19 cellular contexts compared by ENCODE assay signal in genomic region chr18:13440277-13441248, GRCh38.
DNase-seq lines count a peak whose midpoint lies in the region; ATAC-seq, FAIRE-seq and TF ChIP-seq lines count a peak whose summit lies in the region.
"Had no signal": no experiment of that assay in that cellular context is flagged by ENCODE, and none has a peak within 500 bp of the region (broad histone marks: within the 10 kb centered on the region; RNA-seq: fewer than 3 reads in every experiment).

No MANE protein-coding gene starts in this region.

- intact Hi-C loops in IMR-90 (cut with micrococcal nuclease), result no loop called here
- intact Hi-C loops in activated T-helper 1 cell treated with anti-CD3 and anti-CD28 coated beads, Interleukin-12 subunit alpha, Interleukin-12 subunit beta, Interleukin-2, Interleukin-4 antibody, amounts not matched to agents 30 ng/mL and 10 ng/mL and 1 ng/mL, durations not matched to agents 14 hours and 24 hours and 36 hours (cut with micrococcal nuclease), result no loop called here

- peaks cover 3% of the 10 kb centered on the region; the same call in 1 of the 2 replicates for H4K20me1 ChIP-seq in SK-N-SH (ENCODE audit: insufficient read depth)
- no peaks in the 10 kb centered on the region for H4K20me1 ChIP-seq in IMR-90 (ENCODE audit: insufficient read depth, low read length)

- dilution Hi-C loops in IMR-90 (cut with HindIII; ENCODE audit: low sequenced_read_pairs, unreplicated experiment), result no loop called here

- no peaks in the 10 kb centered on the region for H3K27me3 Mint-ChIP-seq in activated T-helper 1 cell treated with anti-CD3 and anti-CD28 coated beads, Interleukin-12 subunit alpha, Interleukin-12 subunit beta, Interleukin-2, Interleukin-4 antibody, amounts not matched to agents 30 ng/mL and 10 ng/mL and 1 ng/mL, durations not matched to agents 14 hours and 24 hours and 36 hours (ENCODE audit: insufficient read depth)

- DNase-seq in SK-N-SH (no peak), IMR-90 (no peak), retinal pigment epithelial cell (ENCODE audit: low read depth) (no peak), epidermal melanocyte (ENCODE audit: insufficient read length, low spot score) (no peak), frontal cortex (ENCODE audit: low spot score in 2 of 2) (no peak)
- no peak for DNase-seq in activated T-helper 1 cell treated with anti-CD3 and anti-CD28 coated beads, Interleukin-12 subunit alpha, Interleukin-12 subunit beta, Interleukin-2, Interleukin-4 antibody, amounts not matched to agents 30 ng/mL and 10 ng/mL and 1 ng/mL, durations not matched to agents 14 hours and 24 hours and 36 hours (ENCODE audit: low spot score)
- DNase-seq: activated CD8-positive, alpha-beta memory T cell treated with anti-CD3 and anti-CD28 coated beads for 24 hours; activated gamma-delta T cell; cortex of kidney; NCI-H1436 treated with DMSO at 0.1 percent for 48 hours; Peyer's patch; stimulated activated naive CD4-positive, alpha-beta T cell treated with Interleukin-2 at 50 U/mL for 16 hours; upper lobe of left lung had no signal

- H3K9ac ChIP-seq in SK-N-SH, result no peak overlapping the region
- no peak overlapping the region for H3K9ac ChIP-seq in IMR-90 (ENCODE audit: low read depth, low read length)
- H3K9ac ChIP-seq: KMS-11 had no signal

- no peak overlapping the region for H2BK5ac ChIP-seq in IMR-90 (ENCODE audit: low read depth, low read length, poor library complexity, severe bottlenecking)

- H2BK20ac ChIP-seq in IMR-90 (ENCODE audit: low read depth, low read length), result no peak overlapping the region

- H2AK9ac ChIP-seq in IMR-90 (replicated peaks; ENCODE audit: low read depth, low read length, poor library complexity), result peak overlapping the region; percentile 18

- H3K27me3 ChIP-seq in SK-N-SH (ENCODE audit: insufficient read depth), result no peaks in the 10 kb centered on the region
- H3K27me3 ChIP-seq in IMR-90 (ENCODE audit: control insufficient read depth, insufficient read depth, low read length), result peaks cover 4% of the 10 kb centered on the region
- H3K27me3 ChIP-seq: Peyer's patch, upper lobe of left lung had no signal

- no peaks in the 10 kb centered on the region for H3K9me2 ChIP-seq in SK-N-SH

- no peaks in the 10 kb centered on the region for H3K36me3 ChIP-seq in SK-N-SH (replicated peaks in 1 of 2; ENCODE audit: control insufficient read depth in 1 of 2, insufficient read depth in 2 of 2, low read length in 1 of 2)
- H3K36me3 ChIP-seq in IMR-90 (ENCODE audit: control insufficient read depth, insufficient read depth, low read length), result no peaks in the 10 kb centered on the region
- H3K36me3 ChIP-seq: upper lobe of left lung had no signal

- H2AK5ac ChIP-seq in IMR-90 (ENCODE audit: low read depth, low read length), result no peak overlapping the region

- H3K36me3 Mint-ChIP-seq in activated T-helper 1 cell treated with anti-CD3 and anti-CD28 coated beads, Interleukin-12 subunit alpha, Interleukin-12 subunit beta, Interleukin-2, Interleukin-4 antibody, amounts not matched to agents 30 ng/mL and 10 ng/mL and 1 ng/mL, durations not matched to agents 14 hours and 24 hours and 36 hours (ENCODE audit: low read depth), result no peaks in the 10 kb centered on the region

- in situ Hi-C loops in IMR-90 (cut with MboI; ENCODE audit: low sequenced_read_pairs), result no loop called here

- peaks cover 0 to 32% of the 10 kb centered on the region in 2 experiments; a peak in 2 of 4 replicates for H3K4me1 ChIP-seq in SK-N-SH (ENCODE audit: control insufficient read depth in 1 of 2, insufficient read depth in 2 of 2, low read depth in 1 of 2, low read length in 1 of 2)
- H3K4me1 ChIP-seq in IMR-90 (ENCODE audit: control insufficient read depth, insufficient read depth, low read length), result no peaks in the 10 kb centered on the region
- H3K4me1 ChIP-seq: Peyer's patch had no signal

- H3K79me2 ChIP-seq in SK-N-SH (ENCODE audit: insufficient read depth), result no peaks in the 10 kb centered on the region

- ATAC-seq in SK-N-SH treated with all-trans-retinoic acid at 6 μM for 48 hours (no peak), IMR-90 (ENCODE audit: low read depth) (no peak), HG03095 (IDR thresholded peaks at IDR 0.05; ENCODE audit: unreplicated experiment) (no peak)
- ATAC-seq: GM12878 had no signal

- H3K18ac ChIP-seq in IMR-90 (ENCODE audit: low read depth, low read length), result no peak overlapping the region

- no peak overlapping the region for H3K4me2 ChIP-seq in SK-N-SH
- no peak overlapping the region for H3K4me2 ChIP-seq in IMR-90 (ENCODE audit: low read depth, low read length)
- H3K4me2 ChIP-seq: KMS-11 had no signal

- no peak overlapping the region for H3K14ac ChIP-seq in IMR-90 (replicated peaks; ENCODE audit: low read depth, low read length)

- no peak for TF ChIP-seq POLR2A in IMR-90 (IDR thresholded peaks at IDR 0.05; ENCODE audit: low read depth, low read length)

- CTCF ChIA-PET in SK-N-SH (lab: Yijun Ruan, JAX) (interaction anchor here (1.1 to 1.4 kb wide), 3 partner anchors 9 to 40 kb away, joined by 3 read pairs; no protein-coding TSS in a partner anchor), IMR-90 (lab: Yijun Ruan, JAX) (no interaction called here)

- no peak overlapping the region for H4K5ac ChIP-seq in IMR-90 (ENCODE audit: low read depth, low read length)

- H4K91ac ChIP-seq in IMR-90 (ENCODE audit: insufficient read depth, low read depth, low read length), result no peak overlapping the region

- H3K27ac Mint-ChIP-seq in activated T-helper 1 cell treated with anti-CD3 and anti-CD28 coated beads, Interleukin-12 subunit alpha, Interleukin-12 subunit beta, Interleukin-2, Interleukin-4 antibody, amounts not matched to agents 30 ng/mL and 10 ng/mL and 1 ng/mL, durations not matched to agents 14 hours and 24 hours and 36 hours, result peak overlapping the region; percentile 40

- no peak overlapping the region for H2BK15ac ChIP-seq in IMR-90 (ENCODE audit: low read depth, low read length)

- peaks cover 77% of the 10 kb centered on the region for H3K4me1 Mint-ChIP-seq in activated T-helper 1 cell treated with anti-CD3 and anti-CD28 coated beads, Interleukin-12 subunit alpha, Interleukin-12 subunit beta, Interleukin-2, Interleukin-4 antibody, amounts not matched to agents 30 ng/mL and 10 ng/mL and 1 ng/mL, durations not matched to agents 14 hours and 24 hours and 36 hours (ENCODE audit: low read depth)

- peak; percentile 29 for TF ChIP-seq CTCF in SK-N-SH (IDR thresholded peaks at IDR 0.05)
- no peak for TF ChIP-seq CTCF in IMR-90 (conservative IDR thresholded peaks at IDR 0.05; ENCODE audit: low read depth, low read length)
- peak; percentile 21 for TF ChIP-seq CTCF in retinal pigment epithelial cell (conservative IDR thresholded peaks at IDR 0.05; ENCODE audit: low read depth, low read length)

- no peak overlapping the region for H2AFZ ChIP-seq in SK-N-SH (ENCODE audit: low read depth)
- no peak overlapping the region for H2AFZ ChIP-seq in IMR-90 (replicated peaks; ENCODE audit: low read length, poor library complexity)

- no peak overlapping the region for H4K8ac ChIP-seq in IMR-90 (ENCODE audit: low read depth in 2 of 2, low read length in 2 of 2)

- no peak overlapping the region for H3K23ac ChIP-seq in IMR-90 (ENCODE audit: low read depth, low read length)

- TF ChIP-seq RAD21 in SK-N-SH (IDR thresholded peaks at IDR 0.05; ENCODE audit: low read length), result no peak
- no peak for TF ChIP-seq RAD21 in IMR-90 (IDR thresholded peaks at IDR 0.05; ENCODE audit: low read length)

- H3K79me1 ChIP-seq in IMR-90 (ENCODE audit: low read depth in 1 of 2, low read length in 2 of 2), result no peaks in the 10 kb centered on the region

- no peaks in the 10 kb centered on the region; the same call in 1 of the 2 replicates for H3K9me1 ChIP-seq in IMR-90 (ENCODE audit: insufficient read depth, low read length)

- H3F3A ChIP-seq in SK-N-SH (replicated peaks; ENCODE audit: insufficient read depth), result peaks cover 12% of the 10 kb centered on the region

- no peak overlapping the region for H3K4ac ChIP-seq in IMR-90 (ENCODE audit: low read depth, low read length)

- H3K9me3 Mint-ChIP-seq in activated T-helper 1 cell treated with anti-CD3 and anti-CD28 coated beads, Interleukin-12 subunit alpha, Interleukin-12 subunit beta, Interleukin-2, Interleukin-4 antibody, amounts not matched to agents 30 ng/mL and 10 ng/mL and 1 ng/mL, durations not matched to agents 14 hours and 24 hours and 36 hours, result no peaks in the 10 kb centered on the region

- no peak for TF ChIP-seq EP300 in SK-N-SH (IDR thresholded peaks at IDR 0.05; ENCODE audit: borderline replicate concordance in 1 of 2, low read depth in 1 of 2, low read length in 1 of 2)

- H3K56ac ChIP-seq in IMR-90 (ENCODE audit: extremely low read depth, insufficient read depth, low read length), result no peak overlapping the region

- H3K4me3 Mint-ChIP-seq in activated T-helper 1 cell treated with anti-CD3 and anti-CD28 coated beads, Interleukin-12 subunit alpha, Interleukin-12 subunit beta, Interleukin-2, Interleukin-4 antibody, amounts not matched to agents 30 ng/mL and 10 ng/mL and 1 ng/mL, durations not matched to agents 14 hours and 24 hours and 36 hours, result no peak overlapping the region

- H3K27ac ChIP-seq in SK-N-SH (ENCODE audit: low read depth in 2 of 2, low read length in 1 of 2) (no peak overlapping the region), IMR-90 (ENCODE audit: insufficient read depth, low read length) (no peak overlapping the region)
- H3K27ac ChIP-seq: HL-60, KMS-11, Peyer's patch, upper lobe of left lung, VCaP had no signal

- POLR2A ChIA-PET in SK-N-SH (lab: Yijun Ruan, JAX) (interaction anchor here (0.7 kb wide), 1 partner anchor 122 kb away, joined by 3 read pairs; no protein-coding TSS in a partner anchor), IMR-90 (lab: Charles Lee; ENCODE audit: unreplicated experiment) (no interaction called here)

- H3K4me3 ChIP-seq in SK-N-SH (ENCODE audit: low read depth in 2 of 2, low read length in 1 of 2) (no peak overlapping the region), IMR-90 (ENCODE audit: insufficient read depth, low read depth, low read length) (no peak overlapping the region), retinal pigment epithelial cell (ENCODE audit: low read length) (no peak overlapping the region)
- H3K4me3 ChIP-seq: GM12878, Peyer's patch, upper lobe of left lung had no signal

- WGBS in SK-N-SH (ENCODE audit: low lambda C conversion rate), result 81% methylated on average over 14 of the region's 25 CpGs
- WGBS in IMR-90 (ENCODE audit: extremely low coverage in 2 of 2, insufficient read length in 1 of 2), 2 experiments, result 80% methylated on average over 3 of the region's 25 CpGs; no CpG with 5 or more reads in 1 of the 2 experiments

- FAIRE-seq in frontal cortex (lab: Jason Lieb, UNC), result no peak
- FAIRE-seq: GM12878 had no signal

- H2BK120ac ChIP-seq in IMR-90 (ENCODE audit: low read depth, low read length), result no peak overlapping the region

- no TSS peak for BruUV-seq in IMR-90 (replicated peaks; lab: Mats Ljungman, UMichigan)

- H3K9me3 ChIP-seq in SK-N-SH (no peaks in the 10 kb centered on the region), IMR-90 (ENCODE audit: control insufficient read depth, insufficient read depth, low read length) (no peaks in the 10 kb centered on the region)
- H3K9me3 ChIP-seq: Peyer's patch, upper lobe of left lung had no signal

TF ChIP-seq in SK-N-SH, 30 proteins besides CTCF, POLR2A, EP300 and RAD21 (continues in another document):
- no peak for TF ChIP-seq FOXJ3 (CRISPR knock-in tag; IDR thresholded peaks at IDR 0.05)

TF ChIP-seq in SK-N-SH treated with all-trans-retinoic acid at 6 μM for 48 hours, 23 proteins besides CTCF, POLR2A, EP300 and RAD21 (continues in another document):
- no peak for TF ChIP-seq TCF4 (CRISPR knock-in tag; IDR thresholded peaks at IDR 0.05; ENCODE audit: borderline replicate concordance)
